Comparison of ENCODE assay signal across 23 cellular contexts in the genomic region with DNA sequence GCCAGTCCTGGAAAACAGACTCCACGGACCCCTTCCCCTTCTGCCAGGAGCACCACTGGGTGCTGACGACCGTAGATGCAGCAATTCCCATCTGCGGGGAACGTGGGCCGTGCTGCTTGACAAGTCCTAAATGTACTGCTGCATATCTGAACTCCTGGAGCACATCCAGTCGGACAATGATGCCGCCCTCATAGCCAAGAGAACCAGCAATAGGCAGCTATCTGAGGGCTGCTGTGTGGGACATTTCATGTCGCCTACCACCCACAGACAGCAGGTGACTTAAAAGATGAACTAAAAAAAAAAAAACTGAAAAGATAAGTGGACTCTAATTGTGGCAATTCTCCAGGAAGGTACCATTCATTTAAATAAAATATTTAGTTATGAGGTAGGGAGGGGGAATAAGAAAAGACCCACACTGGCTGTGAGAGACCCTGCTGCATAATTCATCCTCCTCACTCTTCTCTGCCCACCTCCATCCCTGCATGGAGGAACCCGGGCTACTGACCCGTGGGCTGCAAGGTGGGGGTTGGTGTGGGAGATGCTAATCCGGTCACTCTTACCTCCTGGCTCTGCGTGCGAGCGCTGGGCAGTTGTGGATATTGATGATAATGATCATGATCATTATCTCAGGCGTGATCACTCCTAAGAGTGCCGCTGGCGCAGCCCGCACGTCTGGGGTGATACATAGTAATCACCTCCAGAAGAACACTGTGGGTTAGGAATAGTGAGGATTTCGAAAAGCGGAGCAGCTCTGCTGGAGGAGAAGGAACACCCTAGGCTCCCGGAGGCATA. TPM values are rescaled to one million over a fixed set of nuclear protein-coding genes. Genes with fewer than 3 reads are reported as not detected.
DNase-seq lines count a peak whose midpoint lies in the region; ATAC-seq and FAIRE-seq lines count a peak whose summit lies in the region.
"Had no signal": no experiment of that assay in that cellular context is flagged by ENCODE, and none has a peak within 500 bp of the region (broad histone marks: within the 10 kb centered on the region; RNA-seq: fewer than 3 reads in every experiment).

No MANE protein-coding gene starts in this region.

- H3K27ac ChIP-seq in mesendoderm (ENCODE audit: low read depth, low read length), result no peak overlapping the region
- H3K27ac ChIP-seq: body of pancreas, colonic mucosa, left lung, thoracic aorta had no signal

- no peak overlapping the region for H3K4ac ChIP-seq in mesendoderm (ENCODE audit: low read depth, low read length)

- no peak overlapping the region for H3K4me2 ChIP-seq in mesendoderm (ENCODE audit: low read length)

- no peak overlapping the region for H4K5ac ChIP-seq in mesendoderm (ENCODE audit: low read length)

- no peak overlapping the region for H2BK5ac ChIP-seq in mesendoderm (ENCODE audit: low read length)

- WGBS in mesendoderm (ENCODE audit: extremely low coverage, insufficient coverage, low lambda C conversion rate), result no CpG with 5 or more reads among the region's 23 CpGs

- H3K9ac ChIP-seq in mesendoderm (ENCODE audit: low read length), result no peak overlapping the region

- no peak overlapping the region for H3K23ac ChIP-seq in mesendoderm (ENCODE audit: low read length)

- no peaks in the 10 kb centered on the region for H3K79me1 ChIP-seq in mesendoderm (ENCODE audit: low read length)

- H4K8ac ChIP-seq in mesendoderm (ENCODE audit: low read depth, low read length), result no peak overlapping the region

- H3K79me2 ChIP-seq in mesendoderm (ENCODE audit: control insufficient read depth, insufficient read depth, low read length), result no peaks in the 10 kb centered on the region

- H3K27me3 ChIP-seq in mesendoderm (ENCODE audit: insufficient read depth, low read length, poor library complexity), result no peaks in the 10 kb centered on the region
- H3K27me3 ChIP-seq: body of pancreas, colonic mucosa, left lung had no signal

- no peaks in the 10 kb centered on the region for H3K36me3 ChIP-seq in mesendoderm (ENCODE audit: control insufficient read depth, insufficient read depth, low read length)
- H3K36me3 ChIP-seq: colonic mucosa, left lung, thoracic aorta had no signal

- H2BK15ac ChIP-seq in mesendoderm (replicated peaks; ENCODE audit: low read depth), result no peak overlapping the region

- intact Hi-C loops in Right ventricle myocardium inferior (cut with DNase I), result loop anchor here (1.0 kb wide), 1 partner anchor 101 kb away; no protein-coding TSS in a partner anchor

- no peak overlapping the region for H2BK120ac ChIP-seq in mesendoderm (ENCODE audit: low read depth, low read length)

- peaks cover 8% of the 10 kb centered on the region for H3K4me1 ChIP-seq in mesendoderm (ENCODE audit: control insufficient read depth, low read depth, low read length)
- H3K4me1 ChIP-seq: colonic mucosa had no signal

- H3K56ac ChIP-seq in mesendoderm (ENCODE audit: low read length), result peak overlapping the region; percentile 40

- FAIRE-seq in HTR-8/SVneo (lab: Jason Lieb, UNC), result no peak
- FAIRE-seq: GM12878 had no signal

- no peak overlapping the region for H3K4me3 ChIP-seq in mesendoderm (ENCODE audit: low read length)
- H3K4me3 ChIP-seq: body of pancreas, colonic mucosa, GM12878, left lung, thoracic aorta had no signal

- ATAC-seq in Right ventricle myocardium inferior, result peak; percentile 42
- no peak for ATAC-seq in HG03045 (IDR thresholded peaks at IDR 0.05; ENCODE audit: unreplicated experiment)
- ATAC-seq in HG03521 (IDR thresholded peaks at IDR 0.05; ENCODE audit: unreplicated experiment), result no peak
- ATAC-seq: activated T-helper 17 cell treated with anti-CD3 and anti-CD28 coated beads, Interleukin-2, amount 50 U/mL, for 72 hours; GM12878; left lung had no signal

- peak; percentile 66 for DNase-seq in NCI-H748 (lab: John Stamatoyannopoulos, UW; ENCODE audit: unreplicated experiment)
- DNase-seq in Right ventricle myocardium inferior (ENCODE audit: missing footprints), result no peak
- DNase-seq in mesendoderm, result no peak
- peak; percentile 30 for DNase-seq in superior temporal gyrus (ENCODE audit: extremely low spot score)
- no peak for DNase-seq in HTR-8/SVneo (ENCODE audit: insufficient read length, low spot score)
- DNase-seq: activated CD4-positive, alpha-beta T cell treated with anti-CD3 and anti-CD28 coated beads, Interleukin-2, amount 10 ng/mL, durations not matched to agents 24 days and 14 days; activated naive CD8-positive, alpha-beta T cell treated with anti-CD3 and anti-CD28 coated beads, Interleukin-2, amount 10 ng/mL, durations not matched to agents 7 days and 5 days; DMS79; NCI-H2171; NCI-H526 treated with DMSO at 0.1 percent for 48 hours; retina had no signal

- no peak overlapping the region for H2AK5ac ChIP-seq in mesendoderm (ENCODE audit: low read length)

- H3K18ac ChIP-seq in mesendoderm (ENCODE audit: low read length), result no peak overlapping the region

RNA-seq across cellular contexts. Expression of gene ALS2CL, which starts 28.3 kb away (rescaled TPM):
- total RNA-seq in Right ventricle myocardium inferior, result 36.9 TPM
- 1.8 TPM for polyA plus RNA-seq in mesendoderm (2013, experiment 1 of 2)
- 1.9 TPM for polyA plus RNA-seq in mesendoderm (2013, experiment 2 of 2)

RNA-seq across cellular contexts. Expression of gene TMIE, which starts 36.0 kb away (rescaled TPM):
- 0.89 TPM for total RNA-seq in Right ventricle myocardium inferior
- 0.27 TPM for polyA plus RNA-seq in mesendoderm (2013, experiment 1 of 2)
- polyA plus RNA-seq in mesendoderm (2013, experiment 2 of 2), result 0.34 TPM
- total RNA-seq: activated CD4-positive, alpha-beta T cell treated with anti-CD3 and anti-CD28 coated beads, Interleukin-2, amount 10 ng/mL, durations not matched to agents 24 days and 14 days; body of pancreas; glomerular endothelial cell; GM12878; H4; thoracic aorta had no signal
- polyA plus RNA-seq: GM12878 had no signal

RNA-seq across cellular contexts. Expression of gene PRSS50, which starts 52.5 kb away (rescaled TPM):
- 0.11 TPM for total RNA-seq in Right ventricle myocardium inferior
- 0.06 TPM for polyA plus RNA-seq in mesendoderm (2013, experiment 1 of 2)
- 0.17 TPM for polyA plus RNA-seq in mesendoderm (2013, experiment 2 of 2)
- total RNA-seq: activated CD4-positive, alpha-beta T cell treated with anti-CD3 and anti-CD28 coated beads, Interleukin-2, amount 10 ng/mL, durations not matched to agents 24 days and 14 days; activated naive CD8-positive, alpha-beta T cell treated with anti-CD3 and anti-CD28 coated beads, Interleukin-2, amount 10 ng/mL, durations not matched to agents 7 days and 5 days; colonic mucosa; fibroblast of lung; glomerular endothelial cell; GM12878; H4 had no signal
- polyA plus RNA-seq: fibroblast of lung had no signal

RNA-seq across cellular contexts. Expression of gene FAM240A, which starts 52.8 kb away (rescaled TPM):
- not detected for total RNA-seq in Right ventricle myocardium inferior
- polyA plus RNA-seq in mesendoderm (2013, experiment 1 of 2), result 0.07 TPM
- polyA plus RNA-seq in mesendoderm (2013, experiment 2 of 2), result 0.07 TPM
- total RNA-seq: activated CD4-positive, alpha-beta T cell treated with anti-CD3 and anti-CD28 coated beads, Interleukin-2, amount 10 ng/mL, durations not matched to agents 24 days and 14 days; activated naive CD8-positive, alpha-beta T cell treated with anti-CD3 and anti-CD28 coated beads, Interleukin-2, amount 10 ng/mL, durations not matched to agents 7 days and 5 days; activated T-helper 17 cell treated with anti-CD3 and anti-CD28 coated beads, Interleukin-2, amount 50 U/mL, for 72 hours; body of pancreas; colonic mucosa; fibroblast of lung; glomerular endothelial cell; GM12878; H4; left lung; mucosa of gallbladder; thoracic aorta had no signal
- polyA plus RNA-seq: fibroblast of lung, GM12878 had no signal

Comparison
In these comparisons a context has a peak if more than half of its experiments do, and no peak if none do; other contexts are left out.
1. DNase-seq: peak in NCI-H748 (single experiment) and superior temporal gyrus (single experiment); none in Right ventricle myocardium inferior (single experiment), mesendoderm (single experiment) and HTR-8/SVneo (single experiment).